Comparison of ENCODE assay signal across 19 cellular contexts in the genomic region with DNA sequence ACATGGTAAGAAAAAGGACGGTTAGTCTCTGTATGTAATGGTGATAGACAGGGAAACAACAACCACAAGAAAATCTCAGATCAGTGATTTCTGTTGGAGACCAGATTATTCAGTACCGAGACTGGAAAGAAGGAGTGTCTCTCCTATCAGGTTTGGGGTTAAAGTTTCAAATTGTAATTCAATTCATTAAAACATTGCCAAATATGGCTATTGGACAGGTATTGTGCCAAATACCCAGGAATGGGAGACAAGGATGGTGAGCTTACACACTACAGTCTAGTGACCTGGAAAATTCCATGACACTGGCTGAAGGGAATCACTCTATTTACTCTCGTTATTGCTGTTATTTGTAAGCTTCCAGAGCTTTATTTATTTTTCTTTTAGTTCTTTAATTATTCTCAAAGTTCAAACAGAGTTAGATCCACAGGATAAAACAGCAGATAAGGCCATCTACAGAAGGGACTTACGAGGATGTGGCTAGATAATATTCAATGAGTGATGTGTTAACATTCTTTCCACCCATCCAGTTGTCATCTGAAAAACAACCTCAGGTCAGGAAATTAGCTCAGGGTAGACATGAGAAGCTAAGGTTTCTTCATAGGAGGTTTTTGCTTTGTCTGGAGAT. TPM values are rescaled to one million over a fixed set of nuclear protein-coding genes. Genes with fewer than 3 reads are reported as not detected.
DNase-seq lines count a peak whose midpoint lies in the region; ATAC-seq and TF ChIP-seq lines count a peak whose summit lies in the region.
"Had no signal": no experiment of that assay in that cellular context is flagged by ENCODE, and none has a peak within 500 bp of the region (broad histone marks: within the 10 kb centered on the region; RNA-seq: fewer than 3 reads in every experiment).

No MANE protein-coding gene starts in this region.

- no peaks in the 10 kb centered on the region for H3K9me3 ChIP-seq in IMR-90 (ENCODE audit: control insufficient read depth, insufficient read depth, low read length)
- no peaks in the 10 kb centered on the region for H3K9me3 ChIP-seq in gastroesophageal sphincter
- no peaks in the 10 kb centered on the region for H3K9me3 ChIP-seq in muscle layer of colon (ENCODE audit: low read length)
- H3K9me3 ChIP-seq in upper lobe of right lung, result no peaks in the 10 kb centered on the region
- H3K9me3 ChIP-seq: ascending aorta, right atrium auricular region, SJSA1 had no signal

- TF ChIP-seq EP300 in gastroesophageal sphincter (IDR thresholded peaks at IDR 0.05), result no peak

- H2BK20ac ChIP-seq in IMR-90 (ENCODE audit: low read depth, low read length), result no peak overlapping the region; the same call in 1 of the 2 replicates

- in situ Hi-C loops in IMR-90 (cut with MboI; ENCODE audit: low sequenced_read_pairs), result no loop called here

- no peak overlapping the region for H3K56ac ChIP-seq in IMR-90 (ENCODE audit: extremely low read depth, insufficient read depth, low read length)

- WGBS in IMR-90 (ENCODE audit: extremely low coverage in 2 of 2, insufficient read length in 1 of 2), 2 experiments, result no CpG with 5 or more reads among the region's 4 CpGs
- 47 to 53% methylated on average over 4 of the region's 4 CpGs for WGBS in gastroesophageal sphincter (ENCODE audit: low coverage in 1 of 2), 2 donors

- POLR2A ChIA-PET in IMR-90 (lab: Charles Lee; ENCODE audit: unreplicated experiment), result no interaction called here

- H3K18ac ChIP-seq in IMR-90 (ENCODE audit: low read depth, low read length), result no peak overlapping the region

- no peak for TF ChIP-seq CTCF in IMR-90 (conservative IDR thresholded peaks at IDR 0.05; ENCODE audit: low read depth, low read length)
- TF ChIP-seq CTCF in gastroesophageal sphincter (IDR thresholded peaks at IDR 0.05), result no peak
- TF ChIP-seq CTCF in upper lobe of right lung (IDR thresholded peaks at IDR 0.05), result no peak

- ATAC-seq in IMR-90 (ENCODE audit: low read depth) (no peak), gastroesophageal sphincter (no peak), upper lobe of right lung (no peak), HG03521 (IDR thresholded peaks at IDR 0.05; ENCODE audit: unreplicated experiment) (no peak)
- ATAC-seq: activated CD8-positive, alpha-beta memory T cell treated with anti-CD3 and anti-CD28 coated beads, Interleukin-2, amount 10 ng/mL, durations not matched to agents 7 days and 5 days had no signal

- H3K4me2 ChIP-seq in IMR-90 (ENCODE audit: low read depth, low read length), result no peak overlapping the region

- 0 out of 2 replicates have a peak overlapping the region, but pooled peaks have one; percentile 19 for H2AK5ac ChIP-seq in IMR-90 (ENCODE audit: low read depth, low read length)

- H3K36me3 ChIP-seq in IMR-90 (ENCODE audit: control insufficient read depth, insufficient read depth, low read length) (no peaks in the 10 kb centered on the region), gastroesophageal sphincter (no peaks in the 10 kb centered on the region), muscle layer of colon (ENCODE audit: insufficient read depth, low read length) (no peaks in the 10 kb centered on the region), upper lobe of right lung (no peaks in the 10 kb centered on the region)
- H3K36me3 ChIP-seq: ascending aorta, right atrium auricular region, SJSA1 had no signal

- H3K4me1 ChIP-seq in IMR-90 (ENCODE audit: control insufficient read depth, insufficient read depth, low read length) (peaks cover 27% of the 10 kb centered on the region), gastroesophageal sphincter (peaks cover 12 to 79% (median 25%) of the 10 kb centered on the region in 3 donors), muscle layer of colon (ENCODE audit: insufficient read depth, low read length) (peaks cover 57% of the 10 kb centered on the region), upper lobe of right lung (peaks cover 36% of the 10 kb centered on the region)
- H3K4me1 ChIP-seq: ascending aorta, right atrium auricular region had no signal

- H2AK9ac ChIP-seq in IMR-90 (replicated peaks; ENCODE audit: low read depth, low read length, poor library complexity), result no peak overlapping the region

- no peaks in the 10 kb centered on the region for H4K20me1 ChIP-seq in IMR-90 (ENCODE audit: insufficient read depth, low read length)

- no peak for DNase-seq in IMR-90
- DNase-seq in upper lobe of right lung, result no peak
- no peak for DNase-seq in SIG-M5 treated with dmso at 0.1 percent for 504 hours (lab: John Stamatoyannopoulos, UW; ENCODE audit: unreplicated experiment)
- DNase-seq in Kasumi-1 (lab: John Stamatoyannopoulos, UW), result no peak
- DNase-seq: activated CD4-positive, alpha-beta T cell treated with anti-CD3 and anti-CD28 coated beads, Interleukin-2, amount 10 ng/mL, durations not matched to agents 24 days and 14 days; activated CD8-positive, alpha-beta memory T cell treated with anti-CD3 and anti-CD28 coated beads, Interleukin-2, amount 10 ng/mL, durations not matched to agents 7 days and 5 days; CD4-positive, alpha-beta T cell; DMS153; dorsolateral prefrontal cortex; foreskin fibroblast; NCI-H1436 treated with DMSO at 0.1 percent for 48 hours; NCI-H524 treated with DMSO at 0.1 percent for 48 hours had no signal

- H4K91ac ChIP-seq in IMR-90 (ENCODE audit: insufficient read depth, low read depth, low read length), result no peak overlapping the region; the same call in 1 of the 2 replicates

- H3K9me1 ChIP-seq in IMR-90 (ENCODE audit: insufficient read depth, low read length), result peaks cover 18% of the 10 kb centered on the region

- peak overlapping the region; percentile 30; the same call in 1 of the 2 replicates for H2BK120ac ChIP-seq in IMR-90 (ENCODE audit: low read depth, low read length)

- no peaks in the 10 kb centered on the region for H3K79me1 ChIP-seq in IMR-90 (ENCODE audit: low read depth in 1 of 2, low read length in 2 of 2)

- intact Hi-C loops in IMR-90 (cut with micrococcal nuclease) (no loop called here), upper lobe of right lung (cut with DNase I) (no loop called here)

- dilution Hi-C loops in IMR-90 (cut with HindIII; ENCODE audit: low sequenced_read_pairs, unreplicated experiment), result no loop called here

- no peak overlapping the region for H4K5ac ChIP-seq in IMR-90 (ENCODE audit: low read depth, low read length)

- CTCF ChIA-PET in IMR-90 (lab: Yijun Ruan, JAX), result interaction anchor here (1.1 kb wide), 1 partner anchor 68 kb away, joined by 3 read pairs; no protein-coding TSS in a partner anchor

- no peak overlapping the region for H2BK5ac ChIP-seq in IMR-90 (ENCODE audit: low read depth, low read length, poor library complexity, severe bottlenecking)

- H3K27me3 ChIP-seq in IMR-90 (ENCODE audit: control insufficient read depth, insufficient read depth, low read length) (no peaks in the 10 kb centered on the region), gastroesophageal sphincter (no peaks in the 10 kb centered on the region), muscle layer of colon (ENCODE audit: control insufficient read depth in 1 of 2, insufficient read depth in 2 of 2, low read length in 2 of 2) (no peaks in the 10 kb centered on the region), upper lobe of right lung (no peaks in the 10 kb centered on the region)
- H3K27me3 ChIP-seq: ascending aorta, dorsolateral prefrontal cortex, right atrium auricular region, SJSA1 had no signal

- no peak for TF ChIP-seq RAD21 in IMR-90 (IDR thresholded peaks at IDR 0.05; ENCODE audit: low read length)

- H3K14ac ChIP-seq in IMR-90 (replicated peaks; ENCODE audit: low read depth, low read length), result peak overlapping the region; percentile 10; the same call in 1 of the 2 replicates

- peak overlapping the region; percentile 44; the same call in 1 of the 2 replicates for H3K4ac ChIP-seq in IMR-90 (ENCODE audit: low read depth, low read length)

- no peak for TF ChIP-seq POLR2A in IMR-90 (IDR thresholded peaks at IDR 0.05; ENCODE audit: low read depth, low read length)
- TF ChIP-seq POLR2A in gastroesophageal sphincter (IDR thresholded peaks at IDR 0.05), result no peak

- H3K9ac ChIP-seq in IMR-90 (ENCODE audit: low read depth, low read length) (no peak overlapping the region), muscle layer of colon (ENCODE audit: low read length) (no peak overlapping the region)

- 0 out of 4 replicates have a peak overlapping the region, but pooled peaks of 1 of the 2 experiments have one; percentile 3 for H4K8ac ChIP-seq in IMR-90 (ENCODE audit: low read depth in 2 of 2, low read length in 2 of 2)

- no peak overlapping the region for H3K23ac ChIP-seq in IMR-90 (ENCODE audit: low read depth, low read length)

- H3K4me3 ChIP-seq in IMR-90 (ENCODE audit: insufficient read depth, low read depth, low read length) (no peak overlapping the region), gastroesophageal sphincter (no peak overlapping the region), muscle layer of colon (ENCODE audit: low read depth in 1 of 2, low read length in 2 of 2) (no peak overlapping the region), upper lobe of right lung (no peak overlapping the region)
- H3K4me3 ChIP-seq: ascending aorta, dorsolateral prefrontal cortex, lung, right atrium auricular region, SJSA1 had no signal

- H3K27ac ChIP-seq in IMR-90 (ENCODE audit: insufficient read depth, low read length) (no peak overlapping the region), gastroesophageal sphincter (peak overlapping the region; percentile 67 to 92 (median 88)), muscle layer of colon (ENCODE audit: low read depth, low read length) (peak overlapping the region; percentile 60), upper lobe of right lung (peak overlapping the region; percentile 53)
- H3K27ac ChIP-seq: ascending aorta, dorsolateral prefrontal cortex, right atrium auricular region, SJSA1 had no signal

- H2AFZ ChIP-seq in IMR-90 (replicated peaks; ENCODE audit: low read length, poor library complexity), result no peak overlapping the region

- peak overlapping the region; percentile 38; the same call in 1 of the 3 replicates for H2BK15ac ChIP-seq in IMR-90 (ENCODE audit: low read depth, low read length)

- no TSS peak for BruUV-seq in IMR-90 (replicated peaks; lab: Mats Ljungman, UMichigan)

TF ChIP-seq in IMR-90, 13 proteins besides CTCF, POLR2A, EP300 and RAD21 (continues in another document):
- no peak for TF ChIP-seq ELK1 (IDR thresholded peaks at IDR 0.05; ENCODE audit: borderline replicate concordance, low read depth, low read length)
- no peak for TF ChIP-seq MAZ (IDR thresholded peaks at IDR 0.05; ENCODE audit: borderline replicate concordance, low read depth, low read length)

RNA-seq across cellular contexts. Expression of gene MMD, which starts 25.1 kb away (rescaled TPM):
- total RNA-seq in IMR-90 (2012; rRNA removed), result 7.0 and 11.9 TPM in 2 replicates
- 5.7 and 6.3 TPM in 2 replicates for polyA plus RNA-seq in IMR-90 (2012; rRNA removed)
- 2.9 and 5.0 TPM in 2 replicates for polyA plus RNA-seq in IMR-90 (2012; cell fraction: cytosol; rRNA removed)
- 3.4 and 4.4 TPM in 2 replicates for polyA plus RNA-seq in IMR-90 (2012; cell fraction: nucleus; rRNA removed; ENCODE audit: low replicate concordance)
- 10 to 100 TPM; 18.0 to 37.9 (median 29.1) TPM for total RNA-seq in gastroesophageal sphincter
- 16.0 TPM for total RNA-seq in upper lobe of right lung
